30 cellular contexts compared by ENCODE assay signal in genomic region chr20:17128206-17128605, GRCh38.
"Had no signal": no experiment of that assay in that cellular context is flagged by ENCODE, and none has a peak within 500 bp of the region (broad histone marks: within the 10 kb centered on the region; RNA-seq: fewer than 3 reads in every experiment).

No MANE protein-coding gene starts in this region.

- H3K4me3 Mint-ChIP-seq: immature natural killer cell; naive thymus-derived CD8-positive, alpha-beta T cell; nephron; neural crest cell; stimulated activated naive B cell treated with anti-CD40 and anti-IgM and Interleukin-4, amounts not matched to agents 10 μg/mL and 1 μg/mL and 100 μg/mL, for 72 hours had no signal

- H3K36me3 ChIP-seq: left lung, lower lobe of right lung, pancreas, prostate gland, stomach, thyroid gland, transverse colon, upper lobe of left lung, vagina had no signal

- ATAC-seq: left colon; left lung; lower lobe of right lung; naive thymus-derived CD8-positive, alpha-beta T cell; pancreas; right cardiac atrium; sciatic nerve; stimulated activated naive B cell treated with anti-CD40 and anti-IgM and Interleukin-4, amounts not matched to agents 10 μg/mL and 1 μg/mL and 100 μg/mL, for 72 hours; stimulated activated naive CD8-positive, alpha-beta T cell treated with anti-CD3 and anti-CD28 coated beads, Interleukin-15, Interleukin-2, amounts not matched to agents 100 U/mL and 50 U/mL, for 24 hours had no signal

- H3K36me3 Mint-ChIP-seq: immature natural killer cell; naive thymus-derived CD8-positive, alpha-beta T cell; stimulated activated naive B cell treated with anti-CD40 and anti-IgM and Interleukin-4, amounts not matched to agents 10 μg/mL and 1 μg/mL and 100 μg/mL, for 72 hours had no signal

- H3K4me1 Mint-ChIP-seq: immature natural killer cell; naive thymus-derived CD8-positive, alpha-beta T cell; neural crest cell; stimulated activated naive B cell treated with anti-CD40 and anti-IgM and Interleukin-4, amounts not matched to agents 10 μg/mL and 1 μg/mL and 100 μg/mL, for 72 hours had no signal

- H3K27ac Mint-ChIP-seq: immature natural killer cell; naive thymus-derived CD8-positive, alpha-beta T cell; nephron; stimulated activated naive B cell treated with anti-CD40 and anti-IgM and Interleukin-4, amounts not matched to agents 10 μg/mL and 1 μg/mL and 100 μg/mL, for 72 hours had no signal

- H3K4me3 ChIP-seq: left lung, lower lobe of right lung, pancreas, prostate gland, skin epidermis, stomach, testis, thyroid gland, transverse colon, upper lobe of left lung, vagina had no signal

- H3K4me1 ChIP-seq: left lung, lower lobe of right lung, pancreas, prostate gland, stomach, testis, thyroid gland, transverse colon, upper lobe of left lung, vagina had no signal

- H3K9me3 Mint-ChIP-seq: nephron; neural crest cell; stimulated activated naive B cell treated with anti-CD40 and anti-IgM and Interleukin-4, amounts not matched to agents 10 μg/mL and 1 μg/mL and 100 μg/mL, for 72 hours had no signal

- H3K27me3 Mint-ChIP-seq: stimulated activated naive B cell treated with anti-CD40 and anti-IgM and Interleukin-4, amounts not matched to agents 10 μg/mL and 1 μg/mL and 100 μg/mL, for 72 hours had no signal

- H3K27me3 ChIP-seq: left lung, pancreas, stomach, testis, thyroid gland, transverse colon, upper lobe of left lung, vagina had no signal

- H3K27ac ChIP-seq: left lung, lower lobe of right lung, pancreas, prostate gland, skin epidermis, stomach, testis, thyroid gland, transverse colon, upper lobe of left lung, vagina had no signal

- DNase-seq: immature natural killer cell; kidney; left colon; left lung; lower lobe of right lung; mammary epithelial cell; mesenchymal stem cell; naive thymus-derived CD8-positive, alpha-beta T cell; nucleus accumbens; pancreas; posterior cingulate gyrus; retina; right cardiac atrium; stimulated activated CD4-positive, alpha-beta T cell treated with anti-CD3 and anti-CD28 coated beads, Interleukin-12 subunit alpha, Interleukin-12 subunit beta, amount 100 ng/mL, for 4 hours; stimulated activated CD4-positive, alpha-beta T cell treated with anti-CD3 and anti-CD28 coated beads, Interleukin-15, amount 100 ng/mL, for 24 hours; stimulated activated CD4-positive, alpha-beta T cell treated with anti-CD3 and anti-CD28 coated beads, Interleukin-2, amount 100 ng/mL, for 24 hours; stimulated activated CD4-positive, alpha-beta T cell treated with anti-CD3 and anti-CD28 coated beads, Interleukin-4, amount 100 ng/mL, for 1 hour; stimulated activated naive B cell treated with anti-CD40 and anti-IgM and Interleukin-4, amounts not matched to agents 10 μg/mL and 1 μg/mL and 100 μg/mL, for 72 hours; stimulated activated naive CD8-positive, alpha-beta T cell treated with anti-CD3 and anti-CD28 coated beads, Interleukin-15, Interleukin-2, amounts not matched to agents 100 U/mL and 50 U/mL, for 24 hours; stomach; testis; thyroid gland; transverse colon; upper lobe of left lung had no signal
